ENCODE assay signal across 7 cellular contexts in the genomic region with DNA sequence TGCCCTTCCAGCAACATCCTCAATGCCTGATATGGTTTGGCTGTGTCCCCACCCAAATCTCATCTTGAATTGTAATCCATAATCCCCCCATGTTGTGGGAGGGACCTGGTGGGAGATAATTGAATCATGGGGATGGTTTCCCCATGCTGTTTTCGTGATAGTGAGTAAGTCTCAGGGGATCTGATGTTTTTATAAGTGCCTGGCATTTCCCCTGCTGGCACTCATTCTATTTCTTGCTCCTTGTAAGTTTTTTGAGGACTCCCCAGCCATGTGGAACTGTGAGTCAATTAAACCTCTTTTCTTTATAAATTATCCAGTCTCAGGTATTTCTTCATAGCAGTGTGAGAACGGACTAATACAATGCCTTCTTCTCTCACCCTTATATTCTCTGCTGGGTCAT. TPM values are rescaled to one million over a fixed set of nuclear protein-coding genes. Genes with fewer than 3 reads are reported as not detected.
"Had no signal": no experiment of that assay in that cellular context is flagged by ENCODE, and none has a peak within 500 bp of the region (broad histone marks: within the 10 kb centered on the region; RNA-seq: fewer than 3 reads in every experiment).

No MANE protein-coding gene starts in this region.

RNA-seq across cellular contexts. Expression of gene B4GALNT2, which starts 47.5 kb away (rescaled TPM):
- total RNA-seq: occipital lobe, sigmoid colon, urinary bladder had no signal
- polyA plus RNA-seq: neural cell, ovary, right cardiac atrium, spleen, urinary bladder had no signal
